2 cellular contexts compared by ENCODE assay signal in genomic region chr17:39673335-39674081, GRCh38.
TF ChIP-seq lines count a peak whose summit lies in the region.

No MANE protein-coding gene starts in this region.

TF ChIP-seq in HEK293, 187 proteins besides CTCF, POLR2A, EP300 and RAD21:
- TF ChIP-seq ZSCAN5A (tag by site-specific recombination; IDR thresholded peaks at IDR 0.05), result no peak
- no peak for TF ChIP-seq ZNF501 (tag by site-specific recombination; IDR thresholded peaks at IDR 0.05)
- TF ChIP-seq GLIS2 (tag by site-specific recombination; IDR thresholded peaks at IDR 0.05), result peak; percentile 37
- no peak for TF ChIP-seq ZNF302 (tag by site-specific recombination; IDR thresholded peaks at IDR 0.05; ENCODE audit: low read depth)
- no peak for TF ChIP-seq ZNF140 (tag by site-specific recombination; IDR thresholded peaks at IDR 0.05)
- TF ChIP-seq ZNF585B (tag by site-specific recombination; IDR thresholded peaks at IDR 0.05), result no peak
- no peak for TF ChIP-seq ZBTB21 (tag by site-specific recombination; IDR thresholded peaks at IDR 0.05)

TF ChIP-seq in HepG2, 621 proteins besides CTCF, POLR2A, EP300 and RAD21:
- TF ChIP-seq ZBTB38 (CRISPR knock-in tag; IDR thresholded peaks at IDR 0.05) (peak; percentile 30; the same call in 1 of the 2 replicates), BCLAF1 (IDR thresholded peaks at IDR 0.05) (no peak), MYPOP (CRISPR knock-in tag; IDR thresholded peaks at IDR 0.05) (no peak), USF2 (IDR thresholded peaks at IDR 0.05; ENCODE audit: low read depth, low read length) (no peak), USF2 (CRISPR knock-in tag; IDR thresholded peaks at IDR 0.05; ENCODE audit: borderline replicate concordance) (peak; percentile 4; the same call in 1 of the 2 replicates), ZBTB49 (CRISPR knock-in tag; IDR thresholded peaks at IDR 0.05; ENCODE audit: borderline replicate concordance) (no peak), ZNF788 (CRISPR knock-in tag; IDR thresholded peaks at IDR 0.05; ENCODE audit: borderline replicate concordance) (0 out of 2 replicates have a peak, but pooled peaks have one; percentile 4)
